In the genomic region with DNA sequence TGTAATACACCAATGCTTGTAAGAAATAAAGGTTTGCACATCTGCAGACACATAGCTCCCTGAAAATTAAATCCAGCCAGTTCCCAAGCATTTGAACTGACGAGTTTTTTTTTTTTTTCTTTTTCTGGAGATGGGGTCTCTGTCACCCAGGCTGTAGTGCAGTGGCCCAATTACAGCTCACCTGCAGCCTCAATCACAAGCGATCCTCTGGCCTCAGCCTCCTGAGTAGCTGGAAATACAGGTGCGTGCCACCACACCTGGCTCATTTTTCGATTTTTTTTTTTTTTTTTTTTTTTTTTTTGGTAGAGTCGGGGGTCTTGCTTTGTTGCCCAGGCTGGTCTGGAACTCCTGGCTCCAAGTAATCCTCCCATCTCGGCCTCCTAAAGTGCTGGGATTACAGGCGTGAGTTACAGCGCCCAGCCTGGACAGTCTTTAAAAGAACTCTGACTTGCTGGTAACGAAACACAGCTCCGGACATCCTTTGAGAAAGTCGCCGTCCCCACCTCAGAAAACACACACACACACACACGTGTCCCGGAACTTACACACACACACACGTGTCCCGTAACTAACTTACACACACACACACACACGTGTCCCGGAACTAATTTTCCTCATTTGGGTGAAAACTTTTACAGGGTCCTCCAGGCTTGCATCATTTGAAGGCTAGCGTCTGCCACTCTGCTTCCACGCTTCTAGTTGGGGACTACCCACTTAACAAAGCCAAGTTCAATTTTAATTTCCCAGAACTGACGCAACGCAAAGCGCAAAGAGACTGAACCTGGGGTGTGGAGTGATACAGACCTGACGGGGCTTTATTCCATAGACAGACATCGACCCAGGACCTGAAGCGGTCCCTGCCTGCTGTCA, we compare ENCODE assay signal across 9 cellular contexts. TPM values are rescaled to one million over a fixed set of nuclear protein-coding genes. Genes with fewer than 3 reads are reported as not detected.
DNase-seq lines count a peak whose midpoint lies in the region; ATAC-seq and TF ChIP-seq lines count a peak whose summit lies in the region.
"Had no signal": no experiment of that assay in that cellular context is flagged by ENCODE, and none has a peak within 500 bp of the region (broad histone marks: within the 10 kb centered on the region; RNA-seq: fewer than 3 reads in every experiment).

No MANE protein-coding gene starts in this region.

- ATAC-seq in GM18502 (IDR thresholded peaks at IDR 0.05; ENCODE audit: poor library complexity, unreplicated experiment) (peak; percentile 39), HG02943 (IDR thresholded peaks at IDR 0.05; ENCODE audit: low read depth, unreplicated experiment) (peak; percentile 43)

- TF ChIP-seq CTCF in AG09309 (IDR thresholded peaks at IDR 0.05; ENCODE audit: control insufficient read depth, insufficient read depth, low read depth, low read length, missing control alignments) (no peak), ascending aorta (IDR thresholded peaks at IDR 0.05) (no peak), hepatocyte (IDR thresholded peaks at IDR 0.05; ENCODE audit: poor library complexity) (no peak)

- peaks cover 25% of the 10 kb centered on the region for H3K79me2 ChIP-seq in hepatocyte

- H3K4me3 ChIP-seq in AG09309 (ENCODE audit: control insufficient read depth, low read depth, low read length) = peak overlapping the region; percentile 75
- H3K4me3 ChIP-seq in ascending aorta = peak overlapping the region; percentile 83 to 92
- H3K4me3 ChIP-seq in hepatocyte = peak overlapping the region; percentile 91
- H3K4me3 ChIP-seq in skeletal muscle cell (ENCODE audit: low read depth, low read length) = peak overlapping the region; percentile 68

- WGBS in hepatocyte (ENCODE audit: low lambda C conversion rate, missing lambda C conversion rate) = 24% methylated on average over 25 of the region's 26 CpGs

- DNase-seq in AG09309 (ENCODE audit: low read depth) (no peak), NCI-H460 (ENCODE audit: extremely low read depth, low read depth) (peak; percentile 6), ascending aorta (ENCODE audit: low spot score in 2 of 2) (peak in 1 of 2 donors; percentile 64), hepatocyte (ENCODE audit: low spot score) (peak; percentile 29), skeletal muscle cell (ENCODE audit: low read depth) (no peak), posterior vena cava (ENCODE audit: low spot score) (no peak)

- H3K36me3 ChIP-seq in ascending aorta (peaks cover 0 to 16% of the 10 kb centered on the region in 2 donors), hepatocyte (replicated peaks; ENCODE audit: insufficient read depth, low read depth) (no peaks in the 10 kb centered on the region)

- no peaks in the 10 kb centered on the region for H4K20me1 ChIP-seq in hepatocyte (ENCODE audit: insufficient read depth, poor library complexity, severe bottlenecking)

- H3K27me3 ChIP-seq in ascending aorta = no peaks in the 10 kb centered on the region
- no peaks in the 10 kb centered on the region for H3K27me3 ChIP-seq in hepatocyte

- H2AFZ ChIP-seq in hepatocyte = peak overlapping the region; percentile 94

- H3K9me2 ChIP-seq in hepatocyte (replicated peaks; ENCODE audit: insufficient read depth) = no peaks in the 10 kb centered on the region

- H3K27ac ChIP-seq in ascending aorta = peak overlapping the region; percentile 70 to 79
- H3K27ac ChIP-seq in hepatocyte = peak overlapping the region; percentile 84

- H3K4me2 ChIP-seq in hepatocyte = peak overlapping the region; percentile 87

- H3K4me1 ChIP-seq in ascending aorta = peaks cover 0 to 6% of the 10 kb centered on the region in 2 donors
- H3K4me1 ChIP-seq in hepatocyte (ENCODE audit: insufficient read depth) = no peaks in the 10 kb centered on the region

- H3K9me3 ChIP-seq in ascending aorta (no peaks in the 10 kb centered on the region), hepatocyte (ENCODE audit: low read depth) (no peaks in the 10 kb centered on the region)

- intact Hi-C loops in ascending aorta (cut with DNase I) (loop anchor here (5.0 to 10.0 kb wide), 2 partner anchors 97 to 136 kb away; a partner anchor contains a TSS), posterior vena cava (cut with DNase I) (no loop called here)

RNA-seq across cellular contexts. Expression of a gene that starts 18.6 kb away (rescaled TPM):
- total RNA-seq in NCI-H460 (2014; rRNA removed; shearing (Covaris generic)) = not detected in 2 replicates
- not detected in 2 replicates for polyA plus RNA-seq in NCI-H460 (2014; cell fraction: nucleus; rRNA removed)
- total RNA-seq in ascending aorta (not detected), hepatocyte (not detected in 2 replicates), posterior vena cava (not detected)
- not detected in 2 replicates for polyA plus RNA-seq in hepatocyte
- total RNA-seq: temporal lobe had no signal

Comparison
In these comparisons a context has a peak if more than half of its experiments do, and no peak if none do; other contexts are left out.
1. DNase-seq: peak in NCI-H460 (single experiment) and hepatocyte (single experiment); none in AG09309 (single experiment), skeletal muscle cell (single experiment) and posterior vena cava (single experiment).
2. Peak in every context shown above with its lines, with median percentiles within 50 percentile points of each other: H3K4me3 ChIP-seq.